In the genomic region with DNA sequence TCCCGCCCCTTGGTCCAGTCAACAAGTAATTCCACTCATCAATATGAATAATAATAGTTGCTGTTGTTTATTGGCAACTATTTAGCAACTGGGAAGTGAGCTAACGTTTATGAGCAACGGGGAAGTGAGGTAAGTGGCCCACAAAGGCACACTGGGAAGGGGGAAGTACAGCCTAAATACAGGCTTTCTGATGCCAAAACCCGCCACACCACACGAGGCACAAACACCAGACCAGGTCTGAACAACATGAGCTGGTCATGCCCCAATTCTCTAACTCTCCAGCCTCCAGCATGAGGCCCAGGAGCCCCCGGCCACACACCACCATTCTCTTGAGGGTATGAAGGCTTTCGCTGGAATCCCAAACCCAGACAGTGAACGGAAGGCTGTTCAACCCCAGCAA, we compare ENCODE assay signal across 14 cellular contexts. TPM values are rescaled to one million over a fixed set of nuclear protein-coding genes. Genes with fewer than 3 reads are reported as not detected.
A peak's percentile ranks its signal among the peaks of the same experiment; 100 is the strongest.
DNase-seq lines count a peak whose midpoint lies in the region; ATAC-seq and TF ChIP-seq lines count a peak whose summit lies in the region.
"Had no signal": no experiment of that assay in that cellular context is flagged by ENCODE, and none has a peak within 500 bp of the region (broad histone marks: within the 10 kb centered on the region; RNA-seq: fewer than 3 reads in every experiment).

No MANE protein-coding gene starts in this region.

- H3K9me3 Mint-ChIP-seq in activated T-cell treated with anti-CD3 and anti-CD28 coated beads, Interleukin-2, amount 50 U/mL, for 72 hours = peaks cover 7 to 9% of the 10 kb centered on the region in 2 donors
- H3K9me3 Mint-ChIP-seq in activated CD8-positive, alpha-beta T cell treated with anti-CD3 and anti-CD28 coated beads for 36 hours = peaks cover 21% of the 10 kb centered on the region

- no peaks in the 10 kb centered on the region for H3K27me3 Mint-ChIP-seq in activated T-cell treated with anti-CD3 and anti-CD28 coated beads, Interleukin-2, amount 50 U/mL, for 72 hours (ENCODE audit: low read depth)
- no peaks in the 10 kb centered on the region for H3K27me3 Mint-ChIP-seq in activated CD8-positive, alpha-beta T cell treated with anti-CD3 and anti-CD28 coated beads for 36 hours

- H3K36me3 Mint-ChIP-seq in activated T-cell treated with anti-CD3 and anti-CD28 coated beads, Interleukin-2, amount 50 U/mL, for 72 hours (ENCODE audit: insufficient read depth in 2 of 2) = peaks cover 13 to 16% of the 10 kb centered on the region in 2 donors
- H3K36me3 Mint-ChIP-seq in activated CD8-positive, alpha-beta T cell treated with anti-CD3 and anti-CD28 coated beads for 36 hours (ENCODE audit: low read depth) = peaks cover 68% of the 10 kb centered on the region

- no peak overlapping the region for H3K4me3 Mint-ChIP-seq in activated T-cell treated with anti-CD3 and anti-CD28 coated beads, Interleukin-2, amount 50 U/mL, for 72 hours
- no peak overlapping the region for H3K4me3 Mint-ChIP-seq in activated CD8-positive, alpha-beta T cell treated with anti-CD3 and anti-CD28 coated beads for 36 hours

- H3K36me3 ChIP-seq in lower lobe of right lung = no peaks in the 10 kb centered on the region
- H3K36me3 ChIP-seq: breast epithelium had no signal

- H3K4me1 ChIP-seq in lower lobe of right lung = peaks cover 62% of the 10 kb centered on the region
- H3K4me1 ChIP-seq: breast epithelium had no signal

- H3K27ac ChIP-seq in lower lobe of right lung (peak overlapping the region; percentile 62), substantia nigra (ENCODE audit: low read depth, low read length, poor library complexity, severe bottlenecking) (peak overlapping the region; percentile 78)
- H3K27ac ChIP-seq: breast epithelium had no signal

- POLR2A ChIA-PET in activated CD8-positive, alpha-beta T cell treated with anti-CD3 and anti-CD28 coated beads for 36 hours (lab: Charles Lee) = interaction anchor here (0.9 to 1.4 kb wide), 3 partner anchors 25 to 145 kb away, joined by 3 to 4 read pairs (median 3); partner anchors contain the start of gene ARFGEF2

- H3K27ac Mint-ChIP-seq in activated T-cell treated with anti-CD3 and anti-CD28 coated beads, Interleukin-2, amount 50 U/mL, for 72 hours = peak overlapping the region; percentile 4
- H3K27ac Mint-ChIP-seq in activated CD8-positive, alpha-beta T cell treated with anti-CD3 and anti-CD28 coated beads for 36 hours = peak overlapping the region; percentile 77

- CTCF ChIA-PET in activated CD8-positive, alpha-beta T cell treated with anti-CD3 and anti-CD28 coated beads for 36 hours (lab: Charles Lee) = interaction anchor here (0.8 to 1.3 kb wide), 3 partner anchors 10 to 60 kb away, joined by 3 to 5 read pairs (median 4); no protein-coding TSS in a partner anchor

- DNase-seq in activated T-cell treated with anti-CD3 and anti-CD28 coated beads, Interleukin-2, amount 50 U/mL, for 72 hours = no peak
- no peak for DNase-seq in activated T-cell treated with anti-CD3 and anti-CD28 coated beads for 4 hours
- no peak for DNase-seq in activated CD8-positive, alpha-beta T cell treated with anti-CD3 and anti-CD28 coated beads for 36 hours
- no peak for DNase-seq in lower lobe of right lung
- DNase-seq in substantia nigra (lab: John Stamatoyannopoulos, UW) = peak in 25 of 49 donors; percentile 13 to 68 (median 41)
- no peak for DNase-seq in HPDE6-E6E7 (ENCODE audit: extremely low spot score)
- DNase-seq in NCI-H1930 (lab: John Stamatoyannopoulos, UW) = no peak
- DNase-seq: activated gamma-delta T cell, Karpas-422, left cardiac atrium had no signal

- intact Hi-C loops in activated CD8-positive, alpha-beta T cell treated with anti-CD3 and anti-CD28 coated beads for 36 hours (cut with micrococcal nuclease) = no loop called here
- intact Hi-C loops in lower lobe of right lung (cut with DNase I) = no loop called here

- H3K9me3 ChIP-seq in lower lobe of right lung = peaks cover 10% of the 10 kb centered on the region
- H3K9me3 ChIP-seq: SK-N-SH had no signal

- ATAC-seq in activated T-cell treated with anti-CD3 and anti-CD28 coated beads, Interleukin-2, amount 50 U/mL, for 72 hours (replicated peaks in 1 of 2) = no peak
- no peak for ATAC-seq in activated CD8-positive, alpha-beta T cell treated with anti-CD3 and anti-CD28 coated beads for 36 hours
- ATAC-seq in lower lobe of right lung (peak in 1 of 2 donors; percentile 38), GM21423 (IDR thresholded peaks at IDR 0.05; ENCODE audit: unreplicated experiment) (no peak)
- ATAC-seq: GM12878 had no signal

- peaks cover 75% of the 10 kb centered on the region for H3K4me1 Mint-ChIP-seq in activated T-cell treated with anti-CD3 and anti-CD28 coated beads, Interleukin-2, amount 50 U/mL, for 72 hours (ENCODE audit: low read depth)
- H3K4me1 Mint-ChIP-seq in activated CD8-positive, alpha-beta T cell treated with anti-CD3 and anti-CD28 coated beads for 36 hours (ENCODE audit: low read depth) = peaks cover 66% of the 10 kb centered on the region

- TF ChIP-seq CTCF in activated CD8-positive, alpha-beta T cell treated with anti-CD3 and anti-CD28 coated beads for 36 hours (IDR thresholded peaks at IDR 0.05) = no peak
- no peak for TF ChIP-seq CTCF in lower lobe of right lung (IDR thresholded peaks at IDR 0.05)

- H3K4me3 ChIP-seq in lower lobe of right lung = no peak overlapping the region
- H3K4me3 ChIP-seq: breast epithelium, GM12878 had no signal

- H3K27me3 ChIP-seq in lower lobe of right lung (ENCODE audit: low read depth) = no peaks in the 10 kb centered on the region
- H3K27me3 ChIP-seq: breast epithelium had no signal

RNA-seq across cellular contexts. Expression of gene PREX1, which starts 50.8 kb away (rescaled TPM):
- total RNA-seq in activated T-cell treated with anti-CD3 and anti-CD28 coated beads, Interleukin-2, amount 50 U/mL, for 72 hours = 100 to 1,000 TPM in 1 of 2 donors, 10 to 100 TPM in 1; 85.6 to 112 TPM
- 10 to 100 TPM; 79.7 to 80.5 TPM for total RNA-seq in activated CD8-positive, alpha-beta T cell treated with anti-CD3 and anti-CD28 coated beads for 36 hours
- total RNA-seq in lower lobe of right lung = 78.2 TPM

Comparison
In these comparisons a context has a peak if more than half of its experiments do, and no peak if none do; other contexts are left out.
1. DNase-seq: peak in substantia nigra (25 of 49); none in activated T-cell treated with anti-CD3 and anti-CD28 coated beads, Interleukin-2, amount 50 U/mL, for 72 hours (0 of 2), activated T-cell treated with anti-CD3 and anti-CD28 coated beads for 4 hours (single experiment), activated CD8-positive, alpha-beta T cell treated with anti-CD3 and anti-CD28 coated beads for 36 hours (single experiment), lower lobe of right lung (single experiment), HPDE6-E6E7 (single experiment) and NCI-H1930 (0 of 2).